Comparison of ENCODE assay signal across 8 cellular contexts in genomic region chr1:201282931-201283829, GRCh38. TPM values are rescaled to one million over a fixed set of nuclear protein-coding genes. Genes with fewer than 3 reads are reported as not detected.
A peak's percentile ranks its signal among the peaks of the same experiment; 100 is the strongest.
DNase-seq lines count a peak whose midpoint lies in the region; ATAC-seq lines count a peak whose summit lies in the region.

TSS of gene PKP1 (plus strand) at chr1:201283506. CDS start at chr1:201283703, 197 bp downstream.

- H3K36me3 Mint-ChIP-seq in activated naive CD4-positive, alpha-beta T cell treated with anti-CD3 and anti-CD28 coated beads, Interleukin-2, amount 50 U/mL, for 72 hours = no peaks in the 10 kb centered on the region

- ATAC-seq in activated naive CD4-positive, alpha-beta T cell treated with anti-CD3 and anti-CD28 coated beads, Interleukin-2, amount 50 U/mL, for 72 hours = peak; percentile 14 to 88
- no peak for ATAC-seq in HG02610 (IDR thresholded peaks at IDR 0.05; ENCODE audit: unreplicated experiment)

- peak within 1 kb of the TSS; percentile 32 for H3K4me3 ChIP-seq in iPS-18c (ENCODE audit: insufficient read depth, low read depth, low read length)

- no peaks in the 10 kb centered on the region for H3K9me3 ChIP-seq in iPS-18c (ENCODE audit: control insufficient read depth, insufficient read depth, low read length)

- H3K9me3 Mint-ChIP-seq in activated naive CD4-positive, alpha-beta T cell treated with anti-CD3 and anti-CD28 coated beads, Interleukin-2, amount 50 U/mL, for 72 hours = no peaks in the 10 kb centered on the region

- no peak within 1 kb of the TSS for H3K27ac Mint-ChIP-seq in activated naive CD4-positive, alpha-beta T cell treated with anti-CD3 and anti-CD28 coated beads, Interleukin-2, amount 50 U/mL, for 72 hours

- DNase-seq in HT-29 (ENCODE audit: low spot score) (peak; percentile 59), amniotic stem cell (lab: John Stamatoyannopoulos, UW) (no peak), NK-92 (lab: John Stamatoyannopoulos, UW; ENCODE audit: unreplicated experiment) (no peak), OCI-M2 (lab: John Stamatoyannopoulos, UW; ENCODE audit: unreplicated experiment) (no peak)
- DNase-seq in activated naive CD4-positive, alpha-beta T cell treated with anti-CD3 and anti-CD28 coated beads, Interleukin-2, amount 50 U/mL, for 72 hours (ENCODE audit: low spot score in 2 of 2) = peak in 1 of 2 donors; percentile 44
- peak in 2 of 3 donors; percentile 6 to 11 for DNase-seq in stimulated activated CD4-positive, alpha-beta T cell treated with anti-CD3 and anti-CD28 coated beads, TNF-alpha, amount 100 ng/mL, for 48 hours (ENCODE audit: low read depth in 3 of 3)

RNA-seq across cellular contexts. Expression of gene PKP1, which starts in this region (rescaled TPM):
- total RNA-seq in HT-29 (2014; rRNA removed; shearing (Covaris generic)) = 0.43 and 1.2 TPM in 2 replicates
- not detected for total RNA-seq in activated naive CD4-positive, alpha-beta T cell treated with anti-CD3 and anti-CD28 coated beads, Interleukin-2, amount 50 U/mL, for 72 hours

Comparison
In these comparisons a context has a peak if more than half of its experiments do, and no peak if none do; other contexts are left out.
1. Peak in ATAC-seq in activated naive CD4-positive, alpha-beta T cell treated with anti-CD3 and anti-CD28 coated beads, Interleukin-2, amount 50 U/mL, for 72 hours; RNA of the gene not detected or under 1 TPM.
2. DNase-seq: peak in HT-29 (single experiment) and stimulated activated CD4-positive, alpha-beta T cell treated with anti-CD3 and anti-CD28 coated beads, TNF-alpha, amount 100 ng/mL, for 48 hours (2 of 3); none in amniotic stem cell (single experiment), NK-92 (single experiment) and OCI-M2 (single experiment).